In the genomic region with DNA sequence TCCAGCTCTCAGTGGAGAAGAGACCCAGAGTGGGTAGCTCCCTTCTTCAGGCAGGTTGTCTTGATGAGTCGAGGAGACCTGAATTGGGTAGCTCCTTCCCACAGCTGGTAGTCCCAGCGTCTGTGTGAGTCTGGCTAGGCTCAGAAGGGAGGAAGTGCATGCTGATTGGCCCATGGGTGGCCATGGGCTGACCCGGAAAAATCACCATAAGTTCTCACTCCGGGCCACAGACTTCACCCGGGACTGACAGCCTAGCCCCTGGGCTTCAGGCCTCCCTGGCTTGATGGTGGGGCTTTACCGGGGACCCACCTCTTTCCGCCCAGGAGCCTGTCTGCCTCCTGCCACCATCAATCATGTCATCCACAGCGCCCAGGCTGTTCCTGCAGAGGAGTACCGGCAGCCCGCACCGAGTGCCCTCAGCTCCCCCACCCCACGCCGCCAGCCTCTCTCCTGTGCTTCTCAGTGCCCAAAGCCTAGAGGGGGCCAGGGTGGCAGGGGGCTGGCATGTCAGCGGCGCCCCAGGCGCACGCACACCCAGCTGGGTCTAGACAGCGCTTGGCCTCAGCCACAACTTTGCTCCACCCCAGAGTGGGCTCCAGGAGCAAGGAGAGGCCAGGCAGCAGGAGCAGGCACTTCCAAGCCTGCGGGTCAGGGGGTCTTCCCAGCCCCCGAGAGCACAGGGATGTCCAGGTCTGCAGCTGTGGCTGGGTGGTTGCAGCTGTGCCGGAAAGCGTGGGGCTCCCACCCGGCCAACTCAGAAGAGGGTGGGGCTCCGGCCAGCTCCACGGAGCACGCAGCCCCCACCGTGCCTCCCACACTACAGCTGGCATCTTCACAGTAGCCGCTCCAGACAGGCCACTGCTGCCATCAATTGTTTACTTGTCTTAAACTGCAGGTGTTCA, we compare ENCODE assay signal across 11 cellular contexts.
DNase-seq lines count a peak whose midpoint lies in the region; ATAC-seq lines count a peak whose summit lies in the region.
"Had no signal": no experiment of that assay in that cellular context is flagged by ENCODE, and none has a peak within 500 bp of the region (broad histone marks: within the 10 kb centered on the region; RNA-seq: fewer than 3 reads in every experiment).

No MANE protein-coding gene starts in this region.

- H3K4me1 Mint-ChIP-seq in central memory CD8-positive, alpha-beta T cell: no peaks in the 10 kb centered on the region
- peaks cover 12% of the 10 kb centered on the region for H3K4me1 Mint-ChIP-seq in stimulated activated naive CD8-positive, alpha-beta T cell treated with anti-CD3 and anti-CD28 coated beads, Interleukin-15, amount 100 ng/mL, for 72 hours

- no peak overlapping the region for H3K27ac Mint-ChIP-seq in central memory CD8-positive, alpha-beta T cell (ENCODE audit: low read depth)
- H3K27ac Mint-ChIP-seq in stimulated activated naive CD8-positive, alpha-beta T cell treated with anti-CD3 and anti-CD28 coated beads, Interleukin-15, amount 100 ng/mL, for 72 hours: peak overlapping the region in 1 of 2 donors; percentile 92
- H3K27ac Mint-ChIP-seq: activated T-helper 2 cell treated with anti-CD3 and anti-CD28 coated beads, Interferon-gamma antibody, Interleukin-2, Interleukin-4, amounts not matched to agents 10 μg/mL and 5 μg/mL and 100 μg/mL, durations not matched to agents 14 hours and 24 hours and 36 hours had no signal

- ATAC-seq in HG03520 (IDR thresholded peaks at IDR 0.05; ENCODE audit: unreplicated experiment) (peak; percentile 71), HG03095 (IDR thresholded peaks at IDR 0.05; ENCODE audit: unreplicated experiment) (no peak), GM21723 (IDR thresholded peaks at IDR 0.05; ENCODE audit: unreplicated experiment) (no peak)
- peak; percentile 75 for ATAC-seq in central memory CD8-positive, alpha-beta T cell (replicated peaks; ENCODE audit: extremely low read depth, poor library complexity, severe bottlenecking)
- peak; percentile 53 for ATAC-seq in stimulated activated naive CD8-positive, alpha-beta T cell treated with anti-CD3 and anti-CD28 coated beads, Interleukin-15, amount 100 ng/mL, for 72 hours

- H3K9me3 Mint-ChIP-seq in central memory CD8-positive, alpha-beta T cell: no peaks in the 10 kb centered on the region
- H3K9me3 Mint-ChIP-seq in stimulated activated naive CD8-positive, alpha-beta T cell treated with anti-CD3 and anti-CD28 coated beads, Interleukin-15, amount 100 ng/mL, for 72 hours: no peaks in the 10 kb centered on the region
- H3K9me3 Mint-ChIP-seq: activated T-helper 2 cell treated with anti-CD3 and anti-CD28 coated beads, Interferon-gamma antibody, Interleukin-2, Interleukin-4, amounts not matched to agents 10 μg/mL and 5 μg/mL and 100 μg/mL, durations not matched to agents 14 hours and 24 hours and 36 hours had no signal

- H3K27me3 Mint-ChIP-seq in central memory CD8-positive, alpha-beta T cell: no peaks in the 10 kb centered on the region
- no peaks in the 10 kb centered on the region for H3K27me3 Mint-ChIP-seq in stimulated activated naive CD8-positive, alpha-beta T cell treated with anti-CD3 and anti-CD28 coated beads, Interleukin-15, amount 100 ng/mL, for 72 hours

- H3K4me3 Mint-ChIP-seq in central memory CD8-positive, alpha-beta T cell: peak overlapping the region; percentile 53
- peak overlapping the region; percentile 61 to 87 for H3K4me3 Mint-ChIP-seq in stimulated activated naive CD8-positive, alpha-beta T cell treated with anti-CD3 and anti-CD28 coated beads, Interleukin-15, amount 100 ng/mL, for 72 hours

- DNase-seq in activated effector memory CD4-positive, alpha-beta T cell treated with Interleukin-2 at 50 U/mL for 16 hours: peak; percentile 0
- DNase-seq in activated effector memory CD4-positive, alpha-beta T cell treated with anti-CD3 and anti-CD28 coated beads, Interleukin-2, amount 50 U/mL, for 16 hours: no peak
- no peak for DNase-seq in central memory CD8-positive, alpha-beta T cell (ENCODE audit: low spot score in 2 of 2)
- DNase-seq in stimulated activated naive CD8-positive, alpha-beta T cell treated with anti-CD3 and anti-CD28 coated beads, Interleukin-15, amount 100 ng/mL, for 72 hours: peak in 1 of 2 donors; percentile 16
- DNase-seq in kidney glomerular epithelial cell (lab: John Stamatoyannopoulos, UW): no peak
- DNase-seq: colonic mucosa, NCI-H82 had no signal

- no peaks in the 10 kb centered on the region for H3K36me3 Mint-ChIP-seq in central memory CD8-positive, alpha-beta T cell (ENCODE audit: insufficient read depth)

Comparison
In these comparisons a context has a peak if more than half of its experiments do, and no peak if none do; other contexts are left out.
1. ATAC-seq: peak in HG03520 (single experiment), central memory CD8-positive, alpha-beta T cell (single experiment) and stimulated activated naive CD8-positive, alpha-beta T cell treated with anti-CD3 and anti-CD28 coated beads, Interleukin-15, amount 100 ng/mL, for 72 hours (single experiment); none in HG03095 (single experiment) and GM21723 (single experiment).